8 cellular contexts compared by ENCODE assay signal in the genomic region with DNA sequence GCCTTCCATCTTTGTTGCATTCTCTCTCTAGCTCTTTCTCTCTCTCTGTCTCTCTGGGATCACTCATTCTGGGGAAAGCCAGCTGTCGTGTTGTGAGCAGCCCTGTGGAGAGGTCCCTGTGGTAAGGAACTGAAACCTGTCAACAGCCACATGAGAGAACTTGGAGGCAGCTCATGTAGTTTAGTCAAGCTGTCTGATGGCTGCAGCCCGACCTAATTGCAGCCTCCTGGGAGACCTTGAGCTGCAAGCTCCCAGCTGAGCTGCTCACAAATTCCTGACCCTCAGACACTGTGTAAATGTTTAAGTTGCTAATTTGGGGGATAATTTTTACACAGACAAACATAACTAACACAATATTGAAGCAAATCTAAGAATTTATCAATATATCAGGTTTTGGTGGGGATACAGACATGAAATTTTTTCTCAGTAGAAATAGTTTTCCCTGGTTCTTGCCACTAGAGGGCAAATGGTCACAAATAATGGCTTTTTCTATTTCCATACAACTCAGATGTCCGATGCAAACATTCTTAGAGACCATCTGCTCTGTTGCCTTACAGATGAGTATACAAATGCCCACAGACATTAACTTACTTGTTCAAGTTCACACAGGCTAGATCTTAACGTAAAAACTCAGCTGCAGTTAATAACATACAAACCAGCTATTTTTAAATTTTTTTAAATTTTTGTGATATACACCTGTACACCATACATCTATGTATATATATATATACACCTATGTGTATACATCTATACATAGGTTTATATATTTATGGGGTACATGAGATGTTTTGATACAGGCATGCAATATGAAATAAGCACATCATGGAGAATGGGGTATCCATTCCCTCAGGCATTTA. TPM values are rescaled to one million over a fixed set of nuclear protein-coding genes. Genes with fewer than 3 reads are reported as not detected.
A peak's percentile ranks its signal among the peaks of the same experiment; 100 is the strongest.
DNase-seq lines count a peak whose midpoint lies in the region; ATAC-seq lines count a peak whose summit lies in the region.

No MANE protein-coding gene starts in this region.

- no peak overlapping the region for H3K4me2 ChIP-seq in skeletal muscle satellite cell (ENCODE audit: low read length)

- H3K4me3 ChIP-seq in skeletal muscle satellite cell (ENCODE audit: low read length), result no peak overlapping the region

- no peaks in the 10 kb centered on the region for H3K36me3 ChIP-seq in skeletal muscle satellite cell (ENCODE audit: insufficient read depth, low read length)

- no peak overlapping the region for H3K27ac Mint-ChIP-seq in activated T-helper 1 cell treated with anti-CD3 and anti-CD28 coated beads, Interleukin-12 subunit alpha, Interleukin-12 subunit beta, Interleukin-2, Interleukin-4 antibody, amounts not matched to agents 30 ng/mL and 10 ng/mL and 1 ng/mL, durations not matched to agents 14 hours and 24 hours and 36 hours

- peaks cover 15% of the 10 kb centered on the region for H3K4me1 Mint-ChIP-seq in activated T-helper 1 cell treated with anti-CD3 and anti-CD28 coated beads, Interleukin-12 subunit alpha, Interleukin-12 subunit beta, Interleukin-2, Interleukin-4 antibody, amounts not matched to agents 30 ng/mL and 10 ng/mL and 1 ng/mL, durations not matched to agents 14 hours and 24 hours and 36 hours (ENCODE audit: low read depth)

- H3K36me3 Mint-ChIP-seq in activated T-helper 1 cell treated with anti-CD3 and anti-CD28 coated beads, Interleukin-12 subunit alpha, Interleukin-12 subunit beta, Interleukin-2, Interleukin-4 antibody, amounts not matched to agents 30 ng/mL and 10 ng/mL and 1 ng/mL, durations not matched to agents 14 hours and 24 hours and 36 hours (ENCODE audit: low read depth), result no peaks in the 10 kb centered on the region

- intact Hi-C loops in activated T-helper 1 cell treated with anti-CD3 and anti-CD28 coated beads, Interleukin-12 subunit alpha, Interleukin-12 subunit beta, Interleukin-2, Interleukin-4 antibody, amounts not matched to agents 30 ng/mL and 10 ng/mL and 1 ng/mL, durations not matched to agents 14 hours and 24 hours and 36 hours (cut with micrococcal nuclease), result loop anchor here (1.0 to 10.0 kb wide), 6 partner anchors 280 to 930 kb away; a partner anchor contains a TSS
- intact Hi-C loops in left cardiac atrium (cut with DNase I), result loop anchor here (2.0 to 5.0 kb wide), 2 partner anchors 510 kb away; no protein-coding TSS in a partner anchor

- peaks cover 35% of the 10 kb centered on the region for H3K27me3 Mint-ChIP-seq in activated T-helper 1 cell treated with anti-CD3 and anti-CD28 coated beads, Interleukin-12 subunit alpha, Interleukin-12 subunit beta, Interleukin-2, Interleukin-4 antibody, amounts not matched to agents 30 ng/mL and 10 ng/mL and 1 ng/mL, durations not matched to agents 14 hours and 24 hours and 36 hours (ENCODE audit: insufficient read depth)

- H3K9me3 Mint-ChIP-seq in activated T-helper 1 cell treated with anti-CD3 and anti-CD28 coated beads, Interleukin-12 subunit alpha, Interleukin-12 subunit beta, Interleukin-2, Interleukin-4 antibody, amounts not matched to agents 30 ng/mL and 10 ng/mL and 1 ng/mL, durations not matched to agents 14 hours and 24 hours and 36 hours, result no peaks in the 10 kb centered on the region

- H3K9me3 ChIP-seq in skeletal muscle satellite cell (replicated peaks; ENCODE audit: low read length), result no peaks in the 10 kb centered on the region

- DNase-seq in ELR (ENCODE audit: low read depth), result peak; percentile 81
- DNase-seq in NCI-H345 treated with DMSO at 0.1 percent for 48 hours (lab: John Stamatoyannopoulos, UW; ENCODE audit: unreplicated experiment), result peak; percentile 51
- peak; percentile 9 for DNase-seq in activated T-helper 1 cell treated with anti-CD3 and anti-CD28 coated beads, Interleukin-12 subunit alpha, Interleukin-12 subunit beta, Interleukin-2, Interleukin-4 antibody, amounts not matched to agents 30 ng/mL and 10 ng/mL and 1 ng/mL, durations not matched to agents 14 hours and 24 hours and 36 hours (ENCODE audit: low spot score)
- no peak for DNase-seq in left cardiac atrium
- no peak for DNase-seq in T-helper 9 cell

- no peak overlapping the region for H3K4me3 Mint-ChIP-seq in activated T-helper 1 cell treated with anti-CD3 and anti-CD28 coated beads, Interleukin-12 subunit alpha, Interleukin-12 subunit beta, Interleukin-2, Interleukin-4 antibody, amounts not matched to agents 30 ng/mL and 10 ng/mL and 1 ng/mL, durations not matched to agents 14 hours and 24 hours and 36 hours

- H3K27me3 ChIP-seq in skeletal muscle satellite cell (ENCODE audit: control insufficient read depth, insufficient read depth, low read length), result no peaks in the 10 kb centered on the region

- peaks cover 3% of the 10 kb centered on the region for H3K4me1 ChIP-seq in skeletal muscle satellite cell (ENCODE audit: control insufficient read depth, insufficient read depth, low read length)

- peak; percentile 95 for ATAC-seq in GM19467 (IDR thresholded peaks at IDR 0.05; ENCODE audit: unreplicated experiment)
- peak; percentile 99 for ATAC-seq in HG03432 (IDR thresholded peaks at IDR 0.05; ENCODE audit: unreplicated experiment)
- peak; percentile 37 to 70 for ATAC-seq in left cardiac atrium

- peak overlapping the region; percentile 18 for H3K9ac ChIP-seq in skeletal muscle satellite cell (ENCODE audit: low read depth, low read length)

RNA-seq across cellular contexts. Expression of a gene that starts 15.5 kb away (rescaled TPM):
- 130 and 137 TPM in 2 replicates for total RNA-seq in activated T-helper 1 cell treated with anti-CD3 and anti-CD28 coated beads, Interleukin-12 subunit alpha, Interleukin-12 subunit beta, Interleukin-2, Interleukin-4 antibody, amounts not matched to agents 30 ng/mL and 10 ng/mL and 1 ng/mL, durations not matched to agents 14 hours and 24 hours and 36 hours
- 10 to 100 TPM; 30.0 to 37.9 TPM for total RNA-seq in left cardiac atrium
- 22.5 and 27.4 TPM in 2 replicates for total RNA-seq in skeletal muscle satellite cell (2012; rRNA removed)

RNA-seq across cellular contexts. Expression of a gene that starts 46.3 kb away (rescaled TPM):
- 7.3 and 7.6 TPM in 2 replicates for total RNA-seq in activated T-helper 1 cell treated with anti-CD3 and anti-CD28 coated beads, Interleukin-12 subunit alpha, Interleukin-12 subunit beta, Interleukin-2, Interleukin-4 antibody, amounts not matched to agents 30 ng/mL and 10 ng/mL and 1 ng/mL, durations not matched to agents 14 hours and 24 hours and 36 hours
- total RNA-seq in left cardiac atrium, result 10 to 100 TPM; 20.2 to 28.8 TPM
- 128 and 135 TPM in 2 replicates for total RNA-seq in skeletal muscle satellite cell (2012; rRNA removed)

Comparison
In these comparisons a context has a peak if more than half of its experiments do, and no peak if none do; other contexts are left out.
1. DNase-seq: peak in ELR (single experiment), NCI-H345 treated with DMSO at 0.1 percent for 48 hours (single experiment) and activated T-helper 1 cell treated with anti-CD3 and anti-CD28 coated beads, Interleukin-12 subunit alpha, Interleukin-12 subunit beta, Interleukin-2, Interleukin-4 antibody, amounts not matched to agents 30 ng/mL and 10 ng/mL and 1 ng/mL, durations not matched to agents 14 hours and 24 hours and 36 hours (single experiment); none in left cardiac atrium (single experiment) and T-helper 9 cell (single experiment).
2. Peak in every context shown above with its lines, with median percentiles within 50 percentile points of each other: ATAC-seq.